Comparison of ENCODE assay signal across 1 cellular context in genomic region chr9:107307331-107307730, GRCh38.
TF ChIP-seq lines count a peak whose summit lies in the region.

No MANE protein-coding gene starts in this region.

TF ChIP-seq in HepG2, 621 proteins besides CTCF, POLR2A, EP300 and RAD21 (continued from another document):
- TF ChIP-seq POGK (CRISPR knock-in tag; conservative IDR thresholded peaks at IDR 0.05) (no peak), SMARCC2 (IDR thresholded peaks at IDR 0.05) (no peak), CCDC6 (CRISPR knock-in tag; IDR thresholded peaks at IDR 0.05) (no peak)
